Comparison of ENCODE assay signal across 17 cellular contexts in genomic region chr4:17038510-17039176, GRCh38.
A peak's percentile ranks its signal among the peaks of the same experiment; 100 is the strongest.
DNase-seq lines count a peak whose midpoint lies in the region; ATAC-seq lines count a peak whose summit lies in the region.
"Had no signal": no experiment of that assay in that cellular context is flagged by ENCODE, and none has a peak within 500 bp of the region (broad histone marks: within the 10 kb centered on the region; RNA-seq: fewer than 3 reads in every experiment).

No MANE protein-coding gene starts in this region.

- ATAC-seq in HG02884 (IDR thresholded peaks at IDR 0.05; ENCODE audit: unreplicated experiment) (no peak), GM21737 (IDR thresholded peaks at IDR 0.05; ENCODE audit: unreplicated experiment) (no peak)

- DNase-seq in M059J (ENCODE audit: low read depth), result peak; percentile 55
- DNase-seq in dermis blood vessel endothelial cell, result peak; percentile 30
- peak; percentile 55 for DNase-seq in left kidney (ENCODE audit: low read depth, low spot score)
- no peak for DNase-seq in GM19238 (ENCODE audit: insufficient read length, low spot score)
- DNase-seq in stimulated activated CD4-positive, alpha-beta T cell treated with anti-CD3 and anti-CD28 coated beads, Interleukin-15, amount 100 ng/mL, for 24 hours, result no peak
- DNase-seq: DMS153; HFFc6; KBM-7; NCI-H1092 treated with DMSO at 0.1 percent for 48 hours; NCI-H1694 treated with DMSO at 0.1 percent for 48 hours; NCI-H69; NK-92 treated with Interleukin-12 subunit alpha and Interleukin-12 subunit beta, amount 100 ng/mL, for 24 hours; OCI-M1; RPMI8226; SJCRH30 had no signal

Comparison
In these comparisons a context has a peak if more than half of its experiments do, and no peak if none do; other contexts are left out.
1. DNase-seq: peak in M059J (single experiment), dermis blood vessel endothelial cell (single experiment) and left kidney (single experiment); none in GM19238 (single experiment) and stimulated activated CD4-positive, alpha-beta T cell treated with anti-CD3 and anti-CD28 coated beads, Interleukin-15, amount 100 ng/mL, for 24 hours (single experiment).